Comparison of ENCODE assay signal across 1 cellular context in the genomic region with DNA sequence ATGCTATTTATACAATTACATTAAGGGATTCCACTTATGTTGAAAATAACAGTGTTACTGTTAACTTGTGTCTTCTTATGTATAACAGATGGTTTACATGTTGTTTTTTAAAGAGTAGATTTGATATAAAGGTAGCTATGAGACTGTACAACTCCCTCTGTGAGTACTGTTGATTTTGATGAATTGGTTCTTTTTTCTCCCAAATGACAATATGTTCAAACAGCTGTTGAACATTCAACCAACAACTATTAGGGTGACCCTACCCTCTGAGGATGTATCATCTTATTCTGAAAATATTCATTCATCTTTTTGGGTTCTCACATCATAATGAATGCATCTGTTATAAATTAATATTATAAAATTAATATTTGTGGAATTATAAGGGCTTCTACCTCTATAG.
TF ChIP-seq lines count a peak whose summit lies in the region.

No MANE protein-coding gene starts in this region.

TF ChIP-seq in IMR-90, 13 proteins besides CTCF, POLR2A, EP300 and RAD21 (continued from another document):
- TF ChIP-seq, protein P1, sequence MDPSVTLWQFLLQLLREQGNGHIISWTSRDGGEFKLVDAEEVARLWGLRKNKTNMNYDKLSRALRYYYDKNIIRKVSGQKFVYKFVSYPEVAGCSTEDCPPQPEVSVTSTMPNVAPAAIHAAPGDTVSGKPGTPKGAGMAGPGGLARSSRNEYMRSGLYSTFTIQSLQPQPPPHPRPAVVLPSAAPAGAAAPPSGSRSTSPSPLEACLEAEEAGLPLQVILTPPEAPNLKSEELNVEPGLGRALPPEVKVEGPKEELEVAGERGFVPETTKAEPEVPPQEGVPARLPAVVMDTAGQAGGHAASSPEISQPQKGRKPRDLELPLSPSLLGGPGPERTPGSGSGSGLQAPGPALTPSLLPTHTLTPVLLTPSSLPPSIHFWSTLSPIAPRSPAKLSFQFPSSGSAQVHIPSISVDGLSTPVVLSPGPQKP (IDR thresholded peaks at IDR 0.05; ENCODE audit: borderline replicate concordance, low read depth, low read length), result no peak
- TF ChIP-seq BHLHE40 (IDR thresholded peaks at IDR 0.05; ENCODE audit: low read depth, low read length), result no peak
- TF ChIP-seq RFX5 (IDR thresholded peaks at IDR 0.05; ENCODE audit: low read depth, low read length), result no peak
- TF ChIP-seq MXI1 (IDR thresholded peaks at IDR 0.05; ENCODE audit: borderline replicate concordance, low read depth, low read length), result no peak
- TF ChIP-seq FOS (IDR thresholded peaks at IDR 0.05; ENCODE audit: low read depth, low read length), result no peak
- no peak for TF ChIP-seq MAFK (IDR thresholded peaks at IDR 0.05; ENCODE audit: low read depth, low read length)
- TF ChIP-seq NFE2L2 (IDR thresholded peaks at IDR 0.05; ENCODE audit: low read depth, low read length), result no peak
TF ChIP-seq in IMR-90: peak in this region for 0.
